Comparison of ENCODE assay signal across 35 cellular contexts in genomic region chr3:16818194-16818593, GRCh38.
"Had no signal": no experiment of that assay in that cellular context is flagged by ENCODE, and none has a peak within 500 bp of the region (broad histone marks: within the 10 kb centered on the region; RNA-seq: fewer than 3 reads in every experiment).

No MANE protein-coding gene starts in this region.

- H3K4me1 ChIP-seq: ascending aorta had no signal

- H3K27ac ChIP-seq: ascending aorta, cardiac muscle cell, VCaP had no signal

- H3K27me3 Mint-ChIP-seq: activated B cell treated with CpG ODN at 0.5 μM for 24 hours; activated CD4-positive, alpha-beta memory T cell treated with anti-CD3 and anti-CD28 coated beads for 36 hours; activated CD8-positive, alpha-beta T cell treated with anti-CD3 and anti-CD28 coated beads for 36 hours; activated naive CD8-positive, alpha-beta T cell; activated naive CD8-positive, alpha-beta T cell treated with anti-CD3 and anti-CD28 coated beads, Interleukin-2, amount 50 U/mL, for 24 hours; brain; central memory CD8-positive, alpha-beta T cell had no signal

- H3K36me3 Mint-ChIP-seq: brain had no signal

- DNase-seq: activated B cell treated with CpG ODN at 0.5 μM for 24 hours; activated CD4-positive, alpha-beta memory T cell treated with anti-CD3 and anti-CD28 coated beads for 36 hours; activated CD4-positive, alpha-beta T cell treated with anti-CD3 and anti-CD28 coated beads for 4 hours; activated CD4-positive, alpha-beta T cell treated with anti-CD3 and anti-CD28 coated beads, Interleukin-2, amount 10 ng/mL, durations not matched to agents 24 days and 14 days; activated CD4-positive, alpha-beta T cell treated with anti-CD3 and anti-CD28 coated beads, Interleukin-2, amount 50 U/mL, for 1 hour; activated CD4-positive, alpha-beta T cell treated with anti-CD3 and anti-CD28 coated beads, Interleukin-2, amount 50 U/mL, for 4 hours; activated CD4-positive, CD25-positive, alpha-beta regulatory T cell treated with anti-CD3 and anti-CD28 coated beads, Interleukin-2, amount 50 U/mL, for 72 hours; activated CD8-positive, alpha-beta memory T cell treated with anti-CD3 and anti-CD28 coated beads, Interleukin-2, amount 50 U/mL, for 4 hours; activated CD8-positive, alpha-beta T cell treated with anti-CD3 and anti-CD28 coated beads for 36 hours; activated effector memory CD4-positive, alpha-beta T cell treated with anti-CD3 and anti-CD28 coated beads, Interleukin-2, amount 50 U/mL, for 16 hours; activated naive CD4-positive, alpha-beta T cell treated with anti-CD3 and anti-CD28 coated beads for 36 hours; activated naive CD4-positive, alpha-beta T cell treated with anti-CD3 and anti-CD28 coated beads, Interleukin-2, amount 50 U/mL, for 16 hours; activated naive CD8-positive, alpha-beta T cell treated with anti-CD3 and anti-CD28 coated beads, Interleukin-2, amount 10 ng/mL, durations not matched to agents 7 days and 5 days; activated naive CD8-positive, alpha-beta T cell treated with anti-CD3 and anti-CD28 coated beads, Interleukin-2, amount 50 U/mL, for 24 hours; activated T-cell treated with anti-CD3 and anti-CD28 coated beads for 4 hours; activated T-cell treated with anti-CD3 and anti-CD28 coated beads, Interleukin-2, amount 50 U/mL, for 1 hour; activated T-cell treated with anti-CD3 and anti-CD28 coated beads, Interleukin-2, amount 50 U/mL, for 4 hours; activated T-cell treated with anti-CD3 and anti-CD28 coated beads, Interleukin-2, amount 50 U/mL, for 72 hours; amygdala; anterior cingulate cortex; caudate nucleus; cerebellar nuclear complex; T-helper 1 cell; T-helper 2 cell; T-helper 9 cell had no signal

- H3K4me3 ChIP-seq: ascending aorta, cardiac muscle cell had no signal

- H3K36me3 ChIP-seq: ascending aorta, cardiac muscle cell had no signal

- H3K27me3 ChIP-seq: ascending aorta, cardiac muscle cell had no signal

- ATAC-seq: activated CD8-positive, alpha-beta T cell treated with anti-CD3 and anti-CD28 coated beads for 36 hours; activated naive CD8-positive, alpha-beta T cell treated with anti-CD3 and anti-CD28 coated beads, Interleukin-2, amount 50 U/mL, for 24 hours; activated T-cell treated with anti-CD3 and anti-CD28 coated beads, Interleukin-2, amount 50 U/mL, for 4 hours; activated T-cell treated with anti-CD3 and anti-CD28 coated beads, Interleukin-2, amount 50 U/mL, for 72 hours; activated T-helper 17 cell treated with anti-CD3 and anti-CD28 coated beads, Interleukin-2, amount 50 U/mL, for 72 hours had no signal

- H3K4me3 Mint-ChIP-seq: activated B cell treated with CpG ODN at 0.5 μM for 24 hours; activated CD4-positive, alpha-beta memory T cell treated with anti-CD3 and anti-CD28 coated beads for 36 hours; activated CD4-positive, alpha-beta T cell treated with anti-CD3 and anti-CD28 coated beads, Interleukin-2, amount 10 ng/mL, durations not matched to agents 24 days and 14 days; activated CD8-positive, alpha-beta T cell treated with anti-CD3 and anti-CD28 coated beads for 36 hours; activated naive CD4-positive, alpha-beta T cell treated with anti-CD3 and anti-CD28 coated beads for 36 hours; activated naive CD8-positive, alpha-beta T cell; activated naive CD8-positive, alpha-beta T cell treated with anti-CD3 and anti-CD28 coated beads, Interleukin-2, amount 10 ng/mL, durations not matched to agents 7 days and 5 days; activated naive CD8-positive, alpha-beta T cell treated with anti-CD3 and anti-CD28 coated beads, Interleukin-2, amount 50 U/mL, for 24 hours; activated T-cell treated with anti-CD3 and anti-CD28 coated beads, Interleukin-2, amount 50 U/mL, for 4 hours; activated T-cell treated with anti-CD3 and anti-CD28 coated beads, Interleukin-2, amount 50 U/mL, for 72 hours; activated T-helper 1 cell treated with anti-CD3 and anti-CD28 coated beads, Interleukin-12 subunit alpha, Interleukin-12 subunit beta, Interleukin-2, Interleukin-4 antibody, amounts not matched to agents 30 ng/mL and 10 ng/mL and 1 ng/mL, durations not matched to agents 14 hours and 24 hours and 36 hours; activated T-helper 17 cell treated with anti-CD3 and anti-CD28 coated beads, Interleukin-2, amount 50 U/mL, for 72 hours; brain; central memory CD8-positive, alpha-beta T cell; T-helper 1 cell treated with Interleukin-12 subunit alpha and Interleukin-12 subunit beta and Interleukin-4 antibody, amounts not matched to agents 30 μg/mL and 1 μg/mL, for 36 hours; T-helper 2 cell treated with Interferon-gamma antibody and Interleukin-4, amounts not matched to agents 5 μg/mL and 100 μg/mL, for 36 hours had no signal

- H3K27ac Mint-ChIP-seq: activated B cell treated with CpG ODN at 0.5 μM for 24 hours; activated CD4-positive, alpha-beta memory T cell treated with anti-CD3 and anti-CD28 coated beads for 36 hours; activated CD4-positive, alpha-beta T cell treated with anti-CD3 and anti-CD28 coated beads, Interleukin-2, amount 10 ng/mL, durations not matched to agents 24 days and 14 days; activated CD8-positive, alpha-beta T cell treated with anti-CD3 and anti-CD28 coated beads for 36 hours; activated naive CD4-positive, alpha-beta T cell treated with anti-CD3 and anti-CD28 coated beads for 36 hours; activated naive CD8-positive, alpha-beta T cell; activated naive CD8-positive, alpha-beta T cell treated with anti-CD3 and anti-CD28 coated beads, Interleukin-2, amount 10 ng/mL, durations not matched to agents 7 days and 5 days; activated naive CD8-positive, alpha-beta T cell treated with anti-CD3 and anti-CD28 coated beads, Interleukin-2, amount 50 U/mL, for 24 hours; activated T-cell treated with anti-CD3 and anti-CD28 coated beads, Interleukin-2, amount 50 U/mL, for 72 hours; activated T-helper 1 cell treated with anti-CD3 and anti-CD28 coated beads, Interleukin-12 subunit alpha, Interleukin-12 subunit beta, Interleukin-2, Interleukin-4 antibody, amounts not matched to agents 30 ng/mL and 10 ng/mL and 1 ng/mL, durations not matched to agents 14 hours and 24 hours and 36 hours; activated T-helper 17 cell treated with anti-CD3 and anti-CD28 coated beads, Interleukin-2, amount 50 U/mL, for 72 hours; T-helper 1 cell treated with Interleukin-12 subunit alpha and Interleukin-12 subunit beta and Interleukin-4 antibody, amounts not matched to agents 30 μg/mL and 1 μg/mL, for 36 hours; T-helper 2 cell treated with Interferon-gamma antibody and Interleukin-4, amounts not matched to agents 5 μg/mL and 100 μg/mL, for 36 hours had no signal

- H3K9me3 Mint-ChIP-seq: activated CD8-positive, alpha-beta T cell treated with anti-CD3 and anti-CD28 coated beads for 36 hours; activated naive CD4-positive, alpha-beta T cell treated with anti-CD3 and anti-CD28 coated beads for 36 hours; activated T-helper 1 cell treated with anti-CD3 and anti-CD28 coated beads, Interleukin-12 subunit alpha, Interleukin-12 subunit beta, Interleukin-2, Interleukin-4 antibody, amounts not matched to agents 30 ng/mL and 10 ng/mL and 1 ng/mL, durations not matched to agents 14 hours and 24 hours and 36 hours; activated T-helper 17 cell treated with anti-CD3 and anti-CD28 coated beads, Interleukin-2, amount 50 U/mL, for 72 hours; central memory CD8-positive, alpha-beta T cell; T-helper 2 cell treated with Interferon-gamma antibody and Interleukin-4, amounts not matched to agents 5 μg/mL and 100 μg/mL, for 36 hours had no signal

- H3K4me1 Mint-ChIP-seq: brain had no signal
